9 cellular contexts compared by ENCODE assay signal in genomic region chr1:149885364-149886111, GRCh38. TPM values are rescaled to one million over a fixed set of nuclear protein-coding genes. Genes with fewer than 3 reads are reported as not detected.
A peak's percentile ranks its signal among the peaks of the same experiment; 100 is the strongest.
DNase-seq lines count a peak whose midpoint lies in the region; ATAC-seq and TF ChIP-seq lines count a peak whose summit lies in the region.
"Had no signal": no experiment of that assay in that cellular context is flagged by ENCODE, and none has a peak within 500 bp of the region (broad histone marks: within the 10 kb centered on the region; RNA-seq: fewer than 3 reads in every experiment).

No MANE protein-coding gene starts in this region.

- H3K4me1 ChIP-seq in CD4-positive, CD25-positive, alpha-beta regulatory T cell (ENCODE audit: control insufficient read depth, insufficient read depth, low read length, poor library complexity, severe bottlenecking): peaks cover 27% of the 10 kb centered on the region
- peaks cover 14% of the 10 kb centered on the region for H3K4me1 ChIP-seq in HUES6 (ENCODE audit: control insufficient read depth, insufficient read depth, low read length)
- no peaks in the 10 kb centered on the region for H3K4me1 ChIP-seq in NT2/D1 (ENCODE audit: insufficient read depth, insufficient read length)

- ATAC-seq in CD4-positive, CD25-positive, alpha-beta regulatory T cell (ENCODE audit: low read depth in 2 of 2): no peak

- DNase-seq in CD4-positive, CD25-positive, alpha-beta regulatory T cell: peak; percentile 43 to 89 (median 71)
- DNase-seq in NT2/D1 (ENCODE audit: low read depth, low spot score) (peak; percentile 86), activated T-cell treated with anti-CD3 and anti-CD28 coated beads for 1 hour (ENCODE audit: low read depth) (peak; percentile 39), epithelial cell of esophagus (ENCODE audit: low read depth) (peak; percentile 66), midbrain (lab: John Stamatoyannopoulos, UW) (peak; percentile 85), iPS-NIHi7 (ENCODE audit: extremely low spot score) (no peak)
- peak; percentile 54 to 65 for DNase-seq in stimulated activated CD8-positive, alpha-beta memory T cell treated with anti-CD3 and anti-CD28 coated beads, Interleukin-2, amount 100 ng/mL, for 48 hours (ENCODE audit: low read depth in 2 of 2)

- no peaks in the 10 kb centered on the region for H3K27me3 Mint-ChIP-seq in CD4-positive, CD25-positive, alpha-beta regulatory T cell
- H3K27me3 Mint-ChIP-seq: IgD-negative memory B cell had no signal

- H3K36me3 Mint-ChIP-seq in CD4-positive, CD25-positive, alpha-beta regulatory T cell: no peaks in the 10 kb centered on the region
- H3K36me3 Mint-ChIP-seq: IgD-negative memory B cell had no signal

- H3K4me3 Mint-ChIP-seq in CD4-positive, CD25-positive, alpha-beta regulatory T cell: no peak overlapping the region
- H3K4me3 Mint-ChIP-seq: IgD-negative memory B cell had no signal

- no peaks in the 10 kb centered on the region for H3K9me3 Mint-ChIP-seq in CD4-positive, CD25-positive, alpha-beta regulatory T cell
- H3K9me3 Mint-ChIP-seq: IgD-negative memory B cell had no signal

- no peak overlapping the region for H3K27ac Mint-ChIP-seq in CD4-positive, CD25-positive, alpha-beta regulatory T cell
- H3K27ac Mint-ChIP-seq: IgD-negative memory B cell had no signal

- TF ChIP-seq CTCF in epithelial cell of esophagus (IDR thresholded peaks at IDR 0.05; ENCODE audit: insufficient read depth, low read depth, low read length, missing control alignments): peak; percentile 24

- no peaks in the 10 kb centered on the region for H3K36me3 ChIP-seq in CD4-positive, CD25-positive, alpha-beta regulatory T cell (ENCODE audit: control insufficient read depth, insufficient read depth, low read length)
- H3K36me3 ChIP-seq in HUES6 (ENCODE audit: control insufficient read depth, insufficient read depth, low read length): no peaks in the 10 kb centered on the region
- H3K36me3 ChIP-seq in NT2/D1 (ENCODE audit: insufficient read depth, insufficient read length, low read length): no peaks in the 10 kb centered on the region

- H3K27ac ChIP-seq in CD4-positive, CD25-positive, alpha-beta regulatory T cell (ENCODE audit: insufficient read depth, low read length, poor library complexity, severe bottlenecking): peak overlapping the region; percentile 95
- peak overlapping the region; percentile 83 for H3K27ac ChIP-seq in HUES6 (ENCODE audit: low read depth, low read length)

- H3K27me3 ChIP-seq in CD4-positive, CD25-positive, alpha-beta regulatory T cell (ENCODE audit: control insufficient read depth, insufficient read depth, low read length): no peaks in the 10 kb centered on the region
- H3K27me3 ChIP-seq in HUES6 (ENCODE audit: control insufficient read depth, insufficient read depth, low read length) (no peaks in the 10 kb centered on the region), NT2/D1 (ENCODE audit: insufficient read depth, insufficient read length) (no peaks in the 10 kb centered on the region)

- peaks cover 0 to 15% (median 9%) of the 10 kb centered on the region in 4 donors for H3K4me1 Mint-ChIP-seq in CD4-positive, CD25-positive, alpha-beta regulatory T cell

- H3K4me3 ChIP-seq in CD4-positive, CD25-positive, alpha-beta regulatory T cell (ENCODE audit: low read depth, low read length): peak overlapping the region; percentile 96
- peak overlapping the region; percentile 67 for H3K4me3 ChIP-seq in HUES6 (ENCODE audit: low read depth, low read length)
- H3K4me3 ChIP-seq in NT2/D1 (ENCODE audit: insufficient read length, low read depth): peak overlapping the region; percentile 64
- H3K4me3 ChIP-seq in epithelial cell of esophagus (ENCODE audit: low read length): peak overlapping the region; percentile 91

- H3K9me3 ChIP-seq in CD4-positive, CD25-positive, alpha-beta regulatory T cell (ENCODE audit: control insufficient read depth in 2 of 2, low read length in 2 of 2): no peaks in the 10 kb centered on the region
- no peaks in the 10 kb centered on the region for H3K9me3 ChIP-seq in HUES6 (ENCODE audit: control insufficient read depth, insufficient read depth, low read depth, low read length)
- no peaks in the 10 kb centered on the region for H3K9me3 ChIP-seq in NT2/D1 (ENCODE audit: insufficient read depth, low read length)

- H3K9ac ChIP-seq in HUES6 (ENCODE audit: low read length) (peak overlapping the region; percentile 93), NT2/D1 (ENCODE audit: insufficient read length, low read depth) (peak overlapping the region; percentile 90)

RNA-seq across cellular contexts. Expression of gene BOLA1, which starts 13.8 kb away (rescaled TPM):
- 6.2 TPM for total RNA-seq in CD4-positive, CD25-positive, alpha-beta regulatory T cell
- 10 to 100 TPM; 37.9 to 47.8 (median 39.5) TPM for polyA plus RNA-seq in CD4-positive, CD25-positive, alpha-beta regulatory T cell

RNA-seq across cellular contexts. Expression of gene SV2A, which starts 32.1 kb away (rescaled TPM):
- total RNA-seq in CD4-positive, CD25-positive, alpha-beta regulatory T cell: 3.3 TPM
- 1 to 10 TPM in 3 of 4 donors, under 1 TPM in 1; 0.91 to 2.7 (median 1.4) TPM for polyA plus RNA-seq in CD4-positive, CD25-positive, alpha-beta regulatory T cell

RNA-seq across cellular contexts. Expression of gene SF3B4, which starts 42.1 kb away (rescaled TPM):
- 56.0 TPM for total RNA-seq in CD4-positive, CD25-positive, alpha-beta regulatory T cell
- polyA plus RNA-seq in CD4-positive, CD25-positive, alpha-beta regulatory T cell: 100 to 1,000 TPM in 1 of 4 donors, 10 to 100 TPM in 3; 81.8 to 103 (median 87.4) TPM

RNA-seq across cellular contexts. Expression of gene MTMR11, which starts 51.1 kb away (rescaled TPM):
- 0.47 TPM for total RNA-seq in CD4-positive, CD25-positive, alpha-beta regulatory T cell
- under 1 TPM; 0.13 to 0.98 (median 0.48) TPM for polyA plus RNA-seq in CD4-positive, CD25-positive, alpha-beta regulatory T cell
- polyA plus RNA-seq: IgD-negative memory B cell had no signal
